Comparison of ENCODE assay signal across 20 cellular contexts in the genomic region with DNA sequence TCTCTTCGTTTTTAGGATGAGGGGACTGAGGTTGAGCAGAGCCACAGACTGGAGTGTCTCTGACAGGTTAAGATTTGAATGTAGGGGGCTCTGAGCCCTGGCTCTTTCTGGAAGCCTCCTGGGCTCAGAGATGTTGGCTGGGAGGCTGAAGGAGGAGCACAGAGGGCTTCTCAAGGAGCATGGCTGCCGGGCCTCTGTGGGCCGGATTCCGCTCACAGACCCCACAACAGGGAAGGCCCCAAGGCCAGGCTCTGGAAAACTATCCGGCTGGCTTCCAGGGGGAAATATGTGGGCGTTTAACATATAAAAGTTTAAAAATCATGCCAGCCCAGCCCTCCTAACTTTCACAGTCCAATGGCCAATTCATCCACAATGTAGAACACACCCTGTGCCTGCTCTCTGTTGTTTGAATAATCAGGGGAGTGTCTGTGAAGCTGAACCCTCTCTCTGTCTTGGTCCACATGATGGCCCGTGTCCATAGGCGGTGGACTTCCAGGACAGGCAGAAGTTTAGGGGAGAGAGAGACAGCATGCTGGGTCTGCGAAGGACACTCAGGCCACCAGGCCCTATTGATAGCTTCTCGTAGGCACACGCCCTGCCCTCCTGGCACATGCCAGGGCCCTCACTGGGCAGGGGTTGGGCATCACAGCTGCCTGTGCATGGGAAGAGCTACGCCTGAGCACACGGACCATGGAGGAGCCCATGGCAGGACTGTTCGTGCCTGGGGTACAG. TPM values are rescaled to one million over a fixed set of nuclear protein-coding genes. Genes with fewer than 3 reads are reported as not detected.
A peak's percentile ranks its signal among the peaks of the same experiment; 100 is the strongest.
DNase-seq lines count a peak whose midpoint lies in the region; ATAC-seq and TF ChIP-seq lines count a peak whose summit lies in the region.
"Had no signal": no experiment of that assay in that cellular context is flagged by ENCODE, and none has a peak within 500 bp of the region (broad histone marks: within the 10 kb centered on the region; RNA-seq: fewer than 3 reads in every experiment).

No MANE protein-coding gene starts in this region.

- intact Hi-C loops in heart right ventricle (cut with DNase I), result no loop called here
- intact Hi-C loops in left cardiac atrium (cut with DNase I), result no loop called here

- POLR2A ChIA-PET in T-cell (lab: Charles Lee), result no interaction called here

- ATAC-seq in heart right ventricle, result peak in 5 of 8 donors; percentile 9 to 45 (median 26)
- no peak for ATAC-seq in left cardiac atrium
- ATAC-seq in T-cell (replicated peaks in 1 of 4), result no peak
- ATAC-seq: HCT116 had no signal

- WGBS in heart right ventricle, 2 donors, result 65 to 74% methylated on average over 14 of the region's 14 CpGs

- H3K27ac Mint-ChIP-seq in endothelial cell (ENCODE audit: unreplicated experiment) (peak overlapping the region; percentile 48), T-cell (no peak overlapping the region)

- no peak overlapping the region for H3K4me2 ChIP-seq in osteoblast (ENCODE audit: insufficient read depth, low read length)

- H3K9me3 ChIP-seq in heart right ventricle, result no peaks in the 10 kb centered on the region
- H3K9me3 ChIP-seq in osteoblast (ENCODE audit: low read depth, low read length), result no peaks in the 10 kb centered on the region

- H3K4me1 Mint-ChIP-seq in endothelial cell (ENCODE audit: unreplicated experiment), result no peaks in the 10 kb centered on the region
- H3K4me1 Mint-ChIP-seq in T-cell, result peaks cover 4 to 11% (median 5%) of the 10 kb centered on the region in 3 donors

- no peak overlapping the region for H2AFZ ChIP-seq in osteoblast (ENCODE audit: low read length)
- H2AFZ ChIP-seq: GM23248 had no signal

- H3K4me3 Mint-ChIP-seq in endothelial cell (ENCODE audit: unreplicated experiment) (no peak overlapping the region), T-cell (no peak overlapping the region)

- no peak for TF ChIP-seq CTCF in heart right ventricle (IDR thresholded peaks at IDR 0.05)
- TF ChIP-seq CTCF in endothelial cell (IDR thresholded peaks at IDR 0.05; ENCODE audit: unreplicated experiment), result no peak
- no peak for TF ChIP-seq CTCF in osteoblast (IDR thresholded peaks at IDR 0.05; ENCODE audit: extremely low read depth, low read depth, low read length)

- CTCF ChIA-PET in T-cell (lab: Charles Lee), result no interaction called here

- H3K9me3 Mint-ChIP-seq in endothelial cell (ENCODE audit: unreplicated experiment) (no peaks in the 10 kb centered on the region), T-cell (no peaks in the 10 kb centered on the region)

- H3K27ac ChIP-seq in heart right ventricle, result peak overlapping the region in 3 of 10 donors; percentile 9 to 21 (median 16)
- H3K27ac ChIP-seq in osteoblast (ENCODE audit: low read depth, low read length), result no peak overlapping the region
- H3K27ac ChIP-seq: GM23248 had no signal

- H4K20me1 ChIP-seq in osteoblast (ENCODE audit: insufficient read depth, low read length), result no peaks in the 10 kb centered on the region

- no peaks in the 10 kb centered on the region for H3K79me2 ChIP-seq in osteoblast (ENCODE audit: insufficient read depth, low read length)

- H3K27me3 Mint-ChIP-seq in endothelial cell (ENCODE audit: unreplicated experiment) (peaks cover 6% of the 10 kb centered on the region), T-cell (no peaks in the 10 kb centered on the region)
- H3K27me3 Mint-ChIP-seq: CD8-positive, alpha-beta memory T cell had no signal

- no peak for DNase-seq in heart right ventricle
- DNase-seq in left cardiac atrium, result no peak
- DNase-seq in endothelial cell (ENCODE audit: low spot score), result no peak
- peak; percentile 64 for DNase-seq in osteoblast (ENCODE audit: insufficient read length, low spot score, missing footprints)
- no peak for DNase-seq in activated effector memory CD4-positive, alpha-beta T cell treated with anti-CD3 and anti-CD28 coated beads, Interleukin-2, amount 50 U/mL, for 16 hours
- no peak for DNase-seq in NCI-H1092 treated with DMSO at 0.1 percent for 48 hours (lab: John Stamatoyannopoulos, UW)
- no peak for DNase-seq in T-cell
- DNase-seq: ACHN; C1 segment of cervical spinal cord; CD8-positive, alpha-beta memory T cell; DMS53; GM23248; NCI-H1105; NCI-H1694; NCI-H2081 treated with DMSO at 0.1 percent for 48 hours; NCI-H510A treated with DMSO at 0.1 percent for 48 hours; NCI-H774; SHP77 treated with DMSO at 0.1 percent for 48 hours had no signal

- H3K36me3 ChIP-seq in heart right ventricle, result peaks cover 0 to 85% (median 4%) of the 10 kb centered on the region in 9 donors
- H3K36me3 ChIP-seq in osteoblast (ENCODE audit: insufficient read depth, low read length), result no peaks in the 10 kb centered on the region

- H3K36me3 Mint-ChIP-seq in endothelial cell (ENCODE audit: low read depth, unreplicated experiment) (peaks cover 13% of the 10 kb centered on the region), T-cell (peaks cover 27% of the 10 kb centered on the region)

- H3K27me3 ChIP-seq in heart right ventricle (peaks cover 0 to 7% (median 0%) of the 10 kb centered on the region in 7 donors), osteoblast (ENCODE audit: insufficient read depth, low read length) (no peaks in the 10 kb centered on the region)

- H3K4me1 ChIP-seq in heart right ventricle (peaks cover 5 to 66% (median 21%) of the 10 kb centered on the region in 9 donors), osteoblast (ENCODE audit: insufficient read depth, low read length) (no peaks in the 10 kb centered on the region)

- H3K4me3 ChIP-seq in heart right ventricle (no peak overlapping the region), osteoblast (ENCODE audit: insufficient read depth, low read length) (no peak overlapping the region)
- H3K4me3 ChIP-seq: GM23248, K562 had no signal

RNA-seq across cellular contexts. Expression of a gene that starts 10.8 kb away (rescaled TPM):
- 100 to 1,000 TPM; 285 to 541 (median 407) TPM for total RNA-seq in heart right ventricle
- polyA plus RNA-seq in heart right ventricle, result 100 to 1,000 TPM; 176 to 639 TPM
- 100 to 1,000 TPM; 194 to 201 TPM for total RNA-seq in left cardiac atrium
- total RNA-seq in endothelial cell (ENCODE audit: unreplicated experiment), result 16.9 TPM
- 2.9 and 3.2 TPM in 2 replicates for total RNA-seq in osteoblast
- total RNA-seq in T-cell, result 100 to 1,000 TPM in 2 of 5 donors, 10 to 100 TPM in 3; 77.9 to 133 (median 81.4) TPM

RNA-seq across cellular contexts. Expression of a gene that starts 53.1 kb away (rescaled TPM):
- total RNA-seq in heart right ventricle (10 to 100 TPM in 9 of 10 donors, 1 to 10 TPM in 1; 9.3 to 20.3 (median 17.2) TPM), left cardiac atrium (10 to 100 TPM; 10.4 to 10.5 TPM), endothelial cell (ENCODE audit: unreplicated experiment) (11.5 TPM), osteoblast (4.4 and 4.7 TPM in 2 replicates), T-cell (10 to 100 TPM; 10.6 to 18.3 (median 12.6) TPM)
- polyA plus RNA-seq in heart right ventricle, result 1 to 10 TPM; 2.8 to 6.7 TPM

Comparison
In these comparisons a context has a peak if more than half of its experiments do, and no peak if none do; other contexts are left out.
1. ATAC-seq: peak in heart right ventricle (5 of 8); none in left cardiac atrium (0 of 2) and T-cell (0 of 4).